ENCODE assay signal across 17 cellular contexts in genomic region chr11:57815476-57815875, GRCh38. TPM values are rescaled to one million over a fixed set of nuclear protein-coding genes. Genes with fewer than 3 reads are reported as not detected.
DNase-seq lines count a peak whose midpoint lies in the region; ATAC-seq, FAIRE-seq and TF ChIP-seq lines count a peak whose summit lies in the region.
"Had no signal": no experiment of that assay in that cellular context is flagged by ENCODE, and none has a peak within 500 bp of the region (broad histone marks: within the 10 kb centered on the region; RNA-seq: fewer than 3 reads in every experiment).

No MANE protein-coding gene starts in this region.

- H3K4me1 ChIP-seq in pancreas = peaks cover 12 to 16% (median 15%) of the 10 kb centered on the region in 3 donors
- no peaks in the 10 kb centered on the region for H3K4me1 ChIP-seq in HAP-1

- H3K4me3 Mint-ChIP-seq in T-helper 2 cell treated with Interferon-gamma antibody and Interleukin-4, amounts not matched to agents 5 μg/mL and 100 μg/mL, for 36 hours = no peak overlapping the region
- H3K4me3 Mint-ChIP-seq: CD4-positive, CD25-positive, alpha-beta regulatory T cell; central memory CD8-positive, alpha-beta T cell had no signal

- no peaks in the 10 kb centered on the region for H3K9me3 ChIP-seq in pancreas
- no peaks in the 10 kb centered on the region for H3K9me3 ChIP-seq in HAP-1
- H3K9me3 ChIP-seq: stomach had no signal

- in situ Hi-C loops in HAP-1 (cut with MboI; ENCODE audit: low sequenced_read_pairs) = no loop called here

- ATAC-seq in GM18868 (IDR thresholded peaks at IDR 0.05; ENCODE audit: unreplicated experiment) (peak; percentile 94), GM21423 (IDR thresholded peaks at IDR 0.05; ENCODE audit: unreplicated experiment) (peak; percentile 72), HG03025 (IDR thresholded peaks at IDR 0.05; ENCODE audit: low FRiP score, unreplicated experiment) (peak; percentile 55), pancreas (no peak)
- ATAC-seq: esophagus mucosa had no signal

- H3K36me3 Mint-ChIP-seq in T-helper 2 cell treated with Interferon-gamma antibody and Interleukin-4, amounts not matched to agents 5 μg/mL and 100 μg/mL, for 36 hours (ENCODE audit: low read depth) = peaks cover 22% of the 10 kb centered on the region

- H3K9me3 Mint-ChIP-seq in T-helper 2 cell treated with Interferon-gamma antibody and Interleukin-4, amounts not matched to agents 5 μg/mL and 100 μg/mL, for 36 hours = no peaks in the 10 kb centered on the region
- H3K9me3 Mint-ChIP-seq: central memory CD8-positive, alpha-beta T cell had no signal

- no peak for FAIRE-seq in pancreas (lab: Jason Lieb, UNC)

- H3K27me3 Mint-ChIP-seq in T-helper 2 cell treated with Interferon-gamma antibody and Interleukin-4, amounts not matched to agents 5 μg/mL and 100 μg/mL, for 36 hours (ENCODE audit: low read depth) = no peaks in the 10 kb centered on the region
- H3K27me3 Mint-ChIP-seq: CD4-positive, CD25-positive, alpha-beta regulatory T cell; central memory CD8-positive, alpha-beta T cell had no signal

- WGBS in pancreas, 2 donors = 85 to 92% methylated on average over 2 of the region's 2 CpGs

- TF ChIP-seq CTCF in GM20000 (IDR thresholded peaks at IDR 0.05; ENCODE audit: extremely low read depth, missing control alignments) (no peak), pancreas (IDR thresholded peaks at IDR 0.05) (no peak)

- H3K4me3 ChIP-seq in pancreas = no peak overlapping the region
- no peak overlapping the region for H3K4me3 ChIP-seq in HAP-1
- H3K4me3 ChIP-seq: stomach had no signal

- H3K27me3 ChIP-seq in pancreas = no peaks in the 10 kb centered on the region
- no peaks in the 10 kb centered on the region for H3K27me3 ChIP-seq in HAP-1 (ENCODE audit: low read depth)
- H3K27me3 ChIP-seq: stomach had no signal

- no peak overlapping the region for H3K27ac Mint-ChIP-seq in T-helper 2 cell treated with Interferon-gamma antibody and Interleukin-4, amounts not matched to agents 5 μg/mL and 100 μg/mL, for 36 hours
- H3K27ac Mint-ChIP-seq: CD4-positive, CD25-positive, alpha-beta regulatory T cell had no signal

- peak; percentile 11 for DNase-seq in T-helper 2 cell treated with Interferon-gamma antibody and Interleukin-4, amounts not matched to agents 5 μg/mL and 100 μg/mL, for 36 hours (ENCODE audit: low spot score)
- DNase-seq in GM20000 (ENCODE audit: low spot score) = no peak
- DNase-seq in EL = no peak
- DNase-seq in pancreas = no peak
- no peak for DNase-seq in HAP-1 (ENCODE audit: low spot score in 2 of 2)
- DNase-seq: activated CD4-positive, alpha-beta T cell treated with anti-CD3 and anti-CD28 coated beads for 4 hours; activated gamma-delta T cell treated with Interleukin-2 at 50 U/mL for 16 hours; CD4-positive, CD25-positive, alpha-beta regulatory T cell; mesenchymal stem cell; NCI-H1694 treated with DMSO at 0.1 percent for 48 hours; stimulated activated CD4-positive, alpha-beta T cell treated with anti-CD3 and anti-CD28 coated beads, Interleukin-1b, Interleukin-23, amount 100 ng/mL, for 48 hours; stomach had no signal

- peaks cover 6 to 69% (median 51%) of the 10 kb centered on the region in 3 donors for H3K36me3 ChIP-seq in pancreas
- peaks cover 52% of the 10 kb centered on the region for H3K36me3 ChIP-seq in HAP-1 (replicated peaks)

- intact Hi-C loops in pancreas (cut with DNase I) = no loop called here

- H3K4me1 Mint-ChIP-seq in T-helper 2 cell treated with Interferon-gamma antibody and Interleukin-4, amounts not matched to agents 5 μg/mL and 100 μg/mL, for 36 hours (ENCODE audit: low read depth) = peaks cover 16% of the 10 kb centered on the region
- H3K4me1 Mint-ChIP-seq: CD4-positive, CD25-positive, alpha-beta regulatory T cell; central memory CD8-positive, alpha-beta T cell had no signal

- H3K27ac ChIP-seq in pancreas = no peak overlapping the region
- H3K27ac ChIP-seq: stomach had no signal

RNA-seq across cellular contexts. Expression of gene CTNND1, which starts 53.9 kb away (rescaled TPM):
- total RNA-seq in pancreas = 100 to 1,000 TPM; 113 to 203 (median 131) TPM
- 10 to 100 TPM; 42.7 to 73.1 TPM for polyA plus RNA-seq in pancreas

Comparison
In these comparisons a context has a peak if more than half of its experiments do, and no peak if none do; other contexts are left out.
1. ATAC-seq: peak in GM18868 (single experiment), GM21423 (single experiment) and HG03025 (single experiment); none in pancreas (0 of 4).